9 cellular contexts compared by ENCODE assay signal in the genomic region with DNA sequence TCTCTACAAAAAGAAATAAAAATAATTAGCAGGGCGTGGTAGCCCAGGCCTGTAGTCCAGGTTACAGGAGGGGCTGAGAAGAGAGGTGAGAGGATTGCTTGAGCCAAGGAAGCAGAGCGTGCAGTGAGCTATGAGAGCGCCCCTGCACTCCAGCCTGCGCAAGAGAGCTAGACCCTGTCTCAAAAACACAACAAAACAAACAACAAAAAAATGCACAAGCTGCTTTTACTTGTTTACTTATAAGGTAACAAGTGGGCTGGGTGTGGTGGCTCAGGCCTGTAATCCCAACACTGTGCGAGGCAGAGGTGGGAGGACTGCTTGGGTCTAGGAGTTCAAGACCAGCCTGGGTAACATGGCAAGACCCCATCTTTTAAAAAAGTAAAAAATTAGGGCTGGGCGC. TPM values are rescaled to one million over a fixed set of nuclear protein-coding genes. Genes with fewer than 3 reads are reported as not detected.
DNase-seq lines count a peak whose midpoint lies in the region; ATAC-seq and TF ChIP-seq lines count a peak whose summit lies in the region.
"Had no signal": no experiment of that assay in that cellular context is flagged by ENCODE, and none has a peak within 500 bp of the region (broad histone marks: within the 10 kb centered on the region; RNA-seq: fewer than 3 reads in every experiment).

No MANE protein-coding gene starts in this region.

- POLR2A ChIA-PET in CD4-positive, alpha-beta memory T cell (lab: Charles Lee; ENCODE audit: partially characterized antibody): interaction anchor here (0.6 to 21.6 kb wide), 21 partner anchors 10 to 72 kb away, joined by 3 to 961 read pairs (median 9); a partner anchor contains a TSS

- ATAC-seq in GM18909 (IDR thresholded peaks at IDR 0.05; ENCODE audit: poor library complexity, unreplicated experiment) (no peak), HG03378 (IDR thresholded peaks at IDR 0.05; ENCODE audit: unreplicated experiment) (no peak)

- BruUV-seq in mammary epithelial cell (replicated peaks; lab: Mats Ljungman, UMichigan): no TSS peak

- no peaks in the 10 kb centered on the region for H3K27me3 ChIP-seq in CD4-positive, alpha-beta memory T cell (ENCODE audit: insufficient read depth, low read length)
- peaks cover 7% of the 10 kb centered on the region for H3K27me3 ChIP-seq in Loucy (ENCODE audit: insufficient read depth, low read length, poor library complexity, severe bottlenecking)
- H3K27me3 ChIP-seq in mammary epithelial cell (ENCODE audit: insufficient read depth, low read length): peaks cover 1% of the 10 kb centered on the region

- peaks cover 0 to 2% (median 0%) of the 10 kb centered on the region in 8 donors for H3K9me3 Mint-ChIP-seq in CD4-positive, alpha-beta memory T cell
- no peaks in the 10 kb centered on the region for H3K9me3 Mint-ChIP-seq in neural crest cell

- H3F3A ChIP-seq in Loucy (ENCODE audit: low read depth): peaks cover 1% of the 10 kb centered on the region; the same call in 1 of the 2 replicates

- H3K4me3 Mint-ChIP-seq in CD4-positive, alpha-beta memory T cell: peak overlapping the region; percentile 89 to 96 (median 94)
- H3K4me3 Mint-ChIP-seq in neural crest cell: peak overlapping the region; percentile 79

- peaks cover 63% of the 10 kb centered on the region for H3K79me2 ChIP-seq in Loucy (ENCODE audit: insufficient read depth, low read length)
- peaks cover 59% of the 10 kb centered on the region for H3K79me2 ChIP-seq in mammary epithelial cell (ENCODE audit: insufficient read depth, low read length)

- dilution Hi-C loops in mammary epithelial cell (cut with HindIII; ENCODE audit: low sequenced_read_pairs): no loop called here

- H3K27ac Mint-ChIP-seq in CD4-positive, alpha-beta memory T cell: peak overlapping the region; percentile 92 to 99 (median 96)
- no peak overlapping the region for H3K27ac Mint-ChIP-seq in neural crest cell (ENCODE audit: unreplicated experiment)

- peak overlapping the region; percentile 95 for H3K27ac ChIP-seq in CD4-positive, alpha-beta memory T cell (ENCODE audit: low read depth, low read length)
- peak overlapping the region; percentile 31 for H3K27ac ChIP-seq in mammary epithelial cell (ENCODE audit: insufficient read depth, low read depth, low read length)

- in situ Hi-C loops in mammary epithelial cell (cut with MboI; ENCODE audit: low sequenced_read_pairs in 2 of 2): no loop called here

- H2AFZ ChIP-seq in Loucy (ENCODE audit: low read length) (no peak overlapping the region), mammary epithelial cell (ENCODE audit: low read depth, low read length) (no peak overlapping the region)

- WGBS in mammary epithelial cell (ENCODE audit: low coverage, missing lambda C conversion rate): 90% methylated on average over 6 of the region's 6 CpGs

- peak overlapping the region; percentile 80 for H3K9ac ChIP-seq in Loucy (ENCODE audit: low read depth, low read length, poor library complexity, severe bottlenecking)
- no peak overlapping the region for H3K9ac ChIP-seq in mammary epithelial cell (ENCODE audit: insufficient read depth, low read length)

- H4K20me1 ChIP-seq in Loucy (ENCODE audit: insufficient read depth, low read length, poor library complexity, severe bottlenecking): peaks cover 17% of the 10 kb centered on the region
- H4K20me1 ChIP-seq in mammary epithelial cell (ENCODE audit: insufficient read depth, low read length): no peaks in the 10 kb centered on the region

- peaks cover 6 to 36% of the 10 kb centered on the region in 2 donors for H3K36me3 Mint-ChIP-seq in CD4-positive, alpha-beta memory T cell
- H3K36me3 Mint-ChIP-seq in neural crest cell (ENCODE audit: low read depth): no peaks in the 10 kb centered on the region

- H3K36me3 ChIP-seq in CD4-positive, alpha-beta memory T cell (ENCODE audit: insufficient read depth, low read length): no peaks in the 10 kb centered on the region
- H3K36me3 ChIP-seq in Loucy (ENCODE audit: insufficient read depth, low read length) (no peaks in the 10 kb centered on the region), mammary epithelial cell (ENCODE audit: insufficient read depth, low read length) (no peaks in the 10 kb centered on the region)

- peak overlapping the region; percentile 62 for H3K4me3 ChIP-seq in CD4-positive, alpha-beta memory T cell (ENCODE audit: low read length in 2 of 2)
- peak overlapping the region; percentile 79 for H3K4me3 ChIP-seq in Loucy (ENCODE audit: low read length, poor library complexity, severe bottlenecking)
- H3K4me3 ChIP-seq in mammary epithelial cell (replicated peaks in 1 of 3; ENCODE audit: insufficient read depth in 1 of 3, low read depth in 2 of 3, low read length in 3 of 3): peak overlapping the region in 1 of 3 experiments; percentile 3

- CTCF ChIA-PET in CD4-positive, alpha-beta memory T cell (lab: Charles Lee; ENCODE audit: partially characterized antibody): interaction anchor here (1.0 to 2.7 kb wide), 13 partner anchors 9 to 72 kb away, joined by 3 to 15 read pairs (median 5); no protein-coding TSS in a partner anchor
- CTCF ChIA-PET in mammary epithelial cell (lab: Charles Lee; ENCODE audit: low non-redundant PET): no interaction called here

- intact Hi-C loops in CD4-positive, alpha-beta memory T cell (cut with micrococcal nuclease): loop anchor here (1.0 to 2.0 kb wide), 2 partner anchors 8 to 60 kb away; a partner anchor contains a TSS
- intact Hi-C loops in mammary epithelial cell (cut with micrococcal nuclease): no loop called here

- no peaks in the 10 kb centered on the region for H3K9me2 ChIP-seq in Loucy (replicated peaks; ENCODE audit: low read depth, low read length)

- TF ChIP-seq CTCF in Loucy (conservative IDR thresholded peaks at IDR 0.05; ENCODE audit: low read length) (no peak), mammary epithelial cell (conservative IDR thresholded peaks at IDR 0.05 in 1 of 2, IDR thresholded peaks at IDR 0.05 in 1 of 2; ENCODE audit: extremely low read depth in 1 of 2, insufficient read depth in 1 of 2, low read depth in 1 of 2, low read length in 2 of 2) (no peak), neural crest cell (conservative IDR thresholded peaks at IDR 0.05) (no peak)

- peak in 3 of 5 donors; percentile 42 to 57 (median 50) for DNase-seq in CD4-positive, alpha-beta memory T cell
- DNase-seq in mammary epithelial cell (no peak), neural crest cell (ENCODE audit: low read depth, low spot score) (no peak), epidermal melanocyte (ENCODE audit: insufficient read length, low spot score) (no peak), NCI-H1436 (lab: John Stamatoyannopoulos, UW) (no peak)
- DNase-seq: foreskin melanocyte had no signal

- H3K4me2 ChIP-seq in Loucy (ENCODE audit: low read depth, low read length, poor library complexity, severe bottlenecking) (peak overlapping the region; percentile 80), mammary epithelial cell (ENCODE audit: insufficient read depth, low read depth, low read length) (peak overlapping the region; percentile 99)

- H3K4me1 ChIP-seq in CD4-positive, alpha-beta memory T cell (ENCODE audit: insufficient read depth, low read length): peaks cover 76% of the 10 kb centered on the region
- H3K4me1 ChIP-seq in Loucy (ENCODE audit: insufficient read depth, low read length, poor library complexity, severe bottlenecking) (peaks cover 31% of the 10 kb centered on the region), mammary epithelial cell (ENCODE audit: insufficient read depth, low read length) (peaks cover 20% of the 10 kb centered on the region)

- no peaks in the 10 kb centered on the region for H3K27me3 Mint-ChIP-seq in CD4-positive, alpha-beta memory T cell
- H3K27me3 Mint-ChIP-seq in neural crest cell (ENCODE audit: low read depth): no peaks in the 10 kb centered on the region

- no peaks in the 10 kb centered on the region for H3K9me3 ChIP-seq in CD4-positive, alpha-beta memory T cell (ENCODE audit: control insufficient read depth in 1 of 2, low read length in 2 of 2)
- H3K9me3 ChIP-seq in Loucy (ENCODE audit: insufficient read depth, low read depth, low read length): no peaks in the 10 kb centered on the region
- H3K9me3 ChIP-seq in mammary epithelial cell (replicated peaks; ENCODE audit: insufficient read depth, low read length): no peaks in the 10 kb centered on the region

- peaks cover 26 to 68% (median 43%) of the 10 kb centered on the region in 4 donors for H3K4me1 Mint-ChIP-seq in CD4-positive, alpha-beta memory T cell
- peaks cover 25% of the 10 kb centered on the region for H3K4me1 Mint-ChIP-seq in neural crest cell

RNA-seq across cellular contexts. Expression of a gene that starts 1.7 kb away (rescaled TPM):
- 100 to 1,000 TPM; 380 to 390 TPM for total RNA-seq in CD4-positive, alpha-beta memory T cell
- 100 to 1,000 TPM; 271 to 370 TPM for polyA plus RNA-seq in CD4-positive, alpha-beta memory T cell
- total RNA-seq in mammary epithelial cell (10 to 100 TPM; 25.8 to 35.7 TPM), neural crest cell (26.8 and 27.7 TPM in 2 replicates)
- polyA plus RNA-seq in mammary epithelial cell: 18.2 TPM
- 10.1 TPM for polyA minus RNA-seq in mammary epithelial cell

Comparison
In these comparisons a context has a peak if more than half of its experiments do, and no peak if none do; other contexts are left out.
1. DNase-seq: peak in CD4-positive, alpha-beta memory T cell (3 of 5); none in mammary epithelial cell (single experiment), neural crest cell (single experiment), epidermal melanocyte (single experiment) and NCI-H1436 (single experiment).
2. RNA of a gene that starts 1.7 kb away (total RNA-seq): 380 to 390 TPM in CD4-positive, alpha-beta memory T cell; 25.8 to 35.7 TPM in mammary epithelial cell and 26.8 to 27.7 TPM in neural crest cell; every median in the first group is over 10 times any median in the second.